In the genomic region with DNA sequence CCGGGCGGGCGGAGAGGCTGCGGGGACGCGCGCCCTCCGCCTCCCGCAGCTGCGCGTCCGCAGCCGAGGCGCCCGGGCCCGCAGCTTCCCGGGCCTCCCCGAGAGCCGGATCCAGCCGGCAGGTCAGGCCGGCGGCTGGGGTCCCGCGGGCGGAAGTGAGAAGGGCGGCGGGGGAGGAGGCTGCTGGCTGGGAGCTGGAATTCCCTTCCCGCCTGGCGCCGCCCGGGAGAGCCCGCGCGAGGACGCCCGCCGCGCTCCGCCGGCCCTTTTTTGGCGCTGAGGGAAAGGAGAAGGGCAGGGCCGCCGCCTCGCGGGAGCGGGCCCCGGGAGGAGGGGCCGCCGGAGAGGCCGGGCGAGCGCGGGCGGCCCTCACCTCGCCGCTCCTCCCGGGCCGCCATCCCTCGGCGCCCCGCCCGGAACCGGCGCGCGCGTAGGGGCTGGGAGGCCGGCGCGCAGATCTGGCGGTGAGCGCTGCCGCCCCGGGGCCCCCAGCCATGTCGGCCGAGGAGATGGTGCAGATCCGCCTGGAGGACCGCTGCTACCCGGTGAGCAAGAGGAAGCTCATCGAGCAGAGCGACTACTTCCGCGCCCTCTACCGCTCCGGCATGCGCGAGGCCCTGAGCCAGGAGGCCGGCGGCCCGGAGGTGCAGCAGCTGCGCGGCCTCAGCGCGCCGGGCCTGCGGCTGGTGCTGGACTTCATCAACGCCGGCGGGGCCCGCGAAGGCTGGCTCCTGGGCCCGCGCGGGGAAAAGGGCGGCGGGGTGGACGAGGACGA, we compare ENCODE assay signal across 8 cellular contexts. TPM values are rescaled to one million over a fixed set of nuclear protein-coding genes. Genes with fewer than 3 reads are reported as not detected.
DNase-seq lines count a peak whose midpoint lies in the region; ATAC-seq and TF ChIP-seq lines count a peak whose summit lies in the region.

A gene with protein sequence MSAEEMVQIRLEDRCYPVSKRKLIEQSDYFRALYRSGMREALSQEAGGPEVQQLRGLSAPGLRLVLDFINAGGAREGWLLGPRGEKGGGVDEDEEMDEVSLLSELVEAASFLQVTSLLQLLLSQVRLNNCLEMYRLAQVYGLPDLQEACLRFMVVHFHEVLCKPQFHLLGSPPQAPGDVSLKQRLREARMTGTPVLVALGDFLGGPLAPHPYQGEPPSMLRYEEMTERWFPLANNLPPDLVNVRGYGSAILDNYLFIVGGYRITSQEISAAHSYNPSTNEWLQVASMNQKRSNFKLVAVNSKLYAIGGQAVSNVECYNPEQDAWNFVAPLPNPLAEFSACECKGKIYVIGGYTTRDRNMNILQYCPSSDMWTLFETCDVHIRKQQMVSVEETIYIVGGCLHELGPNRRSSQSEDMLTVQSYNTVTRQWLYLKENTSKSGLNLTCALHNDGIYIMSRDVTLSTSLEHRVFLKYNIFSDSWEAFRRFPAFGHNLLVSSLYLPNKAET (plus strand): TSS at position 397 of the 775 bp plus-strand sequence. CDS start 98 bp downstream, at position 495.
TSS of gene MANSC4 (minus strand) at position 400 of the 775 bp plus-strand sequence. CDS start 8,960 bp downstream, outside the sequence.

- DNase-seq in DMS 273 (lab: John Stamatoyannopoulos, UW; ENCODE audit: unreplicated experiment): peak; percentile 85
- DNase-seq in HT-29 (ENCODE audit: low spot score): peak; percentile 76
- DNase-seq in PC-9: peak; percentile 59 to 77
- DNase-seq in activated T-helper 1 cell treated with anti-CD3 and anti-CD28 coated beads, Interleukin-12 subunit alpha, Interleukin-12 subunit beta, Interleukin-2, Interleukin-4 antibody, amounts not matched to agents 30 ng/mL and 10 ng/mL and 1 ng/mL, durations not matched to agents 14 hours and 24 hours and 36 hours (ENCODE audit: low spot score): peak; percentile 62
- peak; percentile 64 for DNase-seq in fibroblast of mammary gland (ENCODE audit: low read depth)
- DNase-seq in natural killer cell: peak; percentile 48
- peak; percentile 67 for DNase-seq in stimulated activated naive CD8-positive, alpha-beta T cell treated with anti-CD3 and anti-CD28 coated beads, Interleukin-15, Interleukin-2, amounts not matched to agents 100 U/mL and 50 U/mL, for 24 hours

- H3K36me3 Mint-ChIP-seq in activated T-helper 1 cell treated with anti-CD3 and anti-CD28 coated beads, Interleukin-12 subunit alpha, Interleukin-12 subunit beta, Interleukin-2, Interleukin-4 antibody, amounts not matched to agents 30 ng/mL and 10 ng/mL and 1 ng/mL, durations not matched to agents 14 hours and 24 hours and 36 hours (ENCODE audit: low read depth): peaks cover 21% of the 10 kb centered on the region
- no peaks in the 10 kb centered on the region for H3K36me3 Mint-ChIP-seq in natural killer cell

- H3K4me3 Mint-ChIP-seq in activated T-helper 1 cell treated with anti-CD3 and anti-CD28 coated beads, Interleukin-12 subunit alpha, Interleukin-12 subunit beta, Interleukin-2, Interleukin-4 antibody, amounts not matched to agents 30 ng/mL and 10 ng/mL and 1 ng/mL, durations not matched to agents 14 hours and 24 hours and 36 hours: peak within 1 kb of the TSS; percentile 84
- H3K4me3 Mint-ChIP-seq in natural killer cell: peak within 1 kb of the TSS; percentile 90

- H3K4me3 ChIP-seq in PC-9: peak within 1 kb of the TSS; percentile 74
- H3K4me3 ChIP-seq in fibroblast of mammary gland (ENCODE audit: control insufficient read depth, low read depth, low read length): peak within 1 kb of the TSS; percentile 80

- no peaks in the 10 kb centered on the region for H3K27me3 ChIP-seq in PC-9 (ENCODE audit: insufficient read depth, low read depth)

- POLR2A ChIA-PET in PC-9 (lab: Charles Lee; ENCODE audit: unreplicated experiment): interaction anchor here (0.5 to 0.7 kb wide), 3 partner anchors 8 to 1941 kb away, joined by 3 to 5 read pairs (median 4); no protein-coding TSS in a partner anchor

- H3K27ac Mint-ChIP-seq in activated T-helper 1 cell treated with anti-CD3 and anti-CD28 coated beads, Interleukin-12 subunit alpha, Interleukin-12 subunit beta, Interleukin-2, Interleukin-4 antibody, amounts not matched to agents 30 ng/mL and 10 ng/mL and 1 ng/mL, durations not matched to agents 14 hours and 24 hours and 36 hours: peak within 1 kb of the TSS; percentile 75
- H3K27ac Mint-ChIP-seq in natural killer cell: peak within 1 kb of the TSS; percentile 29 to 75

- intact Hi-C loops in PC-9 (cut with micrococcal nuclease; ENCODE audit: unreplicated experiment) (loop anchor here (2.0 to 5.0 kb wide), 3 partner anchors 42 to 189 kb away; no protein-coding TSS in a partner anchor), natural killer cell (cut with micrococcal nuclease) (no loop called here)
- intact Hi-C loops in activated T-helper 1 cell treated with anti-CD3 and anti-CD28 coated beads, Interleukin-12 subunit alpha, Interleukin-12 subunit beta, Interleukin-2, Interleukin-4 antibody, amounts not matched to agents 30 ng/mL and 10 ng/mL and 1 ng/mL, durations not matched to agents 14 hours and 24 hours and 36 hours (cut with micrococcal nuclease): loop anchor here (1.0 to 2.0 kb wide), 4 partner anchors 21 to 69 kb away; partner anchors contain the start of gene MRPS35

- peaks cover 45% of the 10 kb centered on the region for H3K4me1 ChIP-seq in PC-9 (replicated peaks; ENCODE audit: insufficient read depth)

- H3K4me1 Mint-ChIP-seq in activated T-helper 1 cell treated with anti-CD3 and anti-CD28 coated beads, Interleukin-12 subunit alpha, Interleukin-12 subunit beta, Interleukin-2, Interleukin-4 antibody, amounts not matched to agents 30 ng/mL and 10 ng/mL and 1 ng/mL, durations not matched to agents 14 hours and 24 hours and 36 hours (ENCODE audit: low read depth): peaks cover 30% of the 10 kb centered on the region
- H3K4me1 Mint-ChIP-seq in natural killer cell: peaks cover 26 to 37% of the 10 kb centered on the region in 2 donors

- BruUV-seq in PC-9 (replicated peaks; lab: Mats Ljungman, UMichigan): no TSS peak

- peak within 1 kb of the TSS; percentile 81 for H2AFZ ChIP-seq in PC-9

- peaks cover 25% of the 10 kb centered on the region for H3F3A ChIP-seq in PC-9 (ENCODE audit: insufficient read depth, low read depth)

- CTCF ChIA-PET in PC-9 (lab: Charles Lee): interaction anchor here (1.0 kb wide), 1 partner anchor 42 kb away, joined by 5 read pairs; no protein-coding TSS in a partner anchor

- H3K4me2 ChIP-seq in PC-9: peak within 1 kb of the TSS; percentile 87

- peak within 1 kb of the TSS; percentile 64 for H3K27ac ChIP-seq in PC-9

- H3K9me2 ChIP-seq in PC-9 (ENCODE audit: insufficient read depth): no peaks in the 10 kb centered on the region

- peaks cover 19% of the 10 kb centered on the region for H3K27me3 Mint-ChIP-seq in activated T-helper 1 cell treated with anti-CD3 and anti-CD28 coated beads, Interleukin-12 subunit alpha, Interleukin-12 subunit beta, Interleukin-2, Interleukin-4 antibody, amounts not matched to agents 30 ng/mL and 10 ng/mL and 1 ng/mL, durations not matched to agents 14 hours and 24 hours and 36 hours (ENCODE audit: insufficient read depth)
- no peaks in the 10 kb centered on the region for H3K27me3 Mint-ChIP-seq in natural killer cell (ENCODE audit: low read depth in 2 of 2)

- peaks cover 11% of the 10 kb centered on the region for H3K36me3 ChIP-seq in PC-9 (ENCODE audit: low read depth)

- ATAC-seq in GM21367 (IDR thresholded peaks at IDR 0.05; ENCODE audit: unreplicated experiment) (peak; percentile 73), natural killer cell (peak; percentile 83 to 88 (median 84))
- ATAC-seq in stimulated activated naive CD8-positive, alpha-beta T cell treated with anti-CD3 and anti-CD28 coated beads, Interleukin-15, Interleukin-2, amounts not matched to agents 100 U/mL and 50 U/mL, for 24 hours: peak; percentile 79

- H3K79me2 ChIP-seq in PC-9 (ENCODE audit: low read depth): peaks cover 48% of the 10 kb centered on the region

- H4K20me1 ChIP-seq in PC-9 (ENCODE audit: insufficient read depth): no peaks in the 10 kb centered on the region

- H3K9me3 Mint-ChIP-seq in activated T-helper 1 cell treated with anti-CD3 and anti-CD28 coated beads, Interleukin-12 subunit alpha, Interleukin-12 subunit beta, Interleukin-2, Interleukin-4 antibody, amounts not matched to agents 30 ng/mL and 10 ng/mL and 1 ng/mL, durations not matched to agents 14 hours and 24 hours and 36 hours: no peaks in the 10 kb centered on the region
- no peaks in the 10 kb centered on the region for H3K9me3 Mint-ChIP-seq in natural killer cell

- H3K9me3 ChIP-seq in PC-9 (ENCODE audit: insufficient read depth, low read depth): no peaks in the 10 kb centered on the region

- TF ChIP-seq CTCF in PC-9 (conservative IDR thresholded peaks at IDR 0.05) (no peak; the same call in 1 of the 2 replicates), fibroblast of mammary gland (conservative IDR thresholded peaks at IDR 0.05; ENCODE audit: control insufficient read depth, insufficient read depth, low read depth, low read length) (no peak), natural killer cell (IDR thresholded peaks at IDR 0.05) (no peak)

RNA-seq across cellular contexts. Expression of the first gene that starts in this region (rescaled TPM):
- total RNA-seq in HT-29 (2014; rRNA removed; shearing (Covaris generic)): 39.5 and 42.4 TPM in 2 replicates
- total RNA-seq in PC-9 (2021) (33.6 and 34.5 TPM in 2 replicates), natural killer cell (10 to 100 TPM; 11.3 to 18.8 (median 14.7) TPM)
- total RNA-seq in activated T-helper 1 cell treated with anti-CD3 and anti-CD28 coated beads, Interleukin-12 subunit alpha, Interleukin-12 subunit beta, Interleukin-2, Interleukin-4 antibody, amounts not matched to agents 30 ng/mL and 10 ng/mL and 1 ng/mL, durations not matched to agents 14 hours and 24 hours and 36 hours: 19.5 and 21.7 TPM in 2 replicates

RNA-seq across cellular contexts. Expression of gene MANSC4, which starts in this region (rescaled TPM):
- not detected in 2 replicates for total RNA-seq in HT-29 (2014; rRNA removed; shearing (Covaris generic))
- not detected in 2 replicates for total RNA-seq in PC-9 (2021)
- not detected in 2 replicates for total RNA-seq in activated T-helper 1 cell treated with anti-CD3 and anti-CD28 coated beads, Interleukin-12 subunit alpha, Interleukin-12 subunit beta, Interleukin-2, Interleukin-4 antibody, amounts not matched to agents 30 ng/mL and 10 ng/mL and 1 ng/mL, durations not matched to agents 14 hours and 24 hours and 36 hours
- total RNA-seq in natural killer cell: not detected

Comparison
In these comparisons a context has a peak if more than half of its experiments do, and no peak if none do; other contexts are left out.
1. Peak in every context shown above with its lines: DNase-seq, ATAC-seq, H3K4me3 ChIP-seq and H3K27ac ChIP-seq.